2 cellular contexts compared by ENCODE assay signal in the genomic region with DNA sequence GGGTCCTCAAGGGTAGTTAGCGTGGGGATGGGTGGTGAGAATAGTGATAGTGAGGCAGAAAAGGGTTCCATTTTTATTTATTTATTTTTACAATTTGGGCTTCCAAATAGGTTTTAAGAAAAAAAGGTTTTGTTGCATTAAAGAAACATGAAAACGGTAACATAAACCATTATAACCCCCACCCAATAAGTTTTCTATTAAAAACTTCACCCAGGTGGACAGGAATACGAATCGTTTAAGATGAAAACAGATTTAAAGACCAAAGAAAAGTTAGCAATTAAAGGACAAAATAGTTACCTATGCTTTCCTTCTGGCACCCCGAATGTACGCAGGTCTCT.
TF ChIP-seq lines count a peak whose summit lies in the region.

No MANE protein-coding gene starts in this region.

TF ChIP-seq in SK-N-SH, 30 proteins besides CTCF, POLR2A, EP300 and RAD21 (continued from another document):
- no peak for TF ChIP-seq MXI1 (IDR thresholded peaks at IDR 0.05; ENCODE audit: low read depth, low read length)
- TF ChIP-seq GATA2 (CRISPR knock-in tag; IDR thresholded peaks at IDR 0.05): no peak
- TF ChIP-seq RFX5 (IDR thresholded peaks at IDR 0.05; ENCODE audit: low read length): no peak
- no peak for TF ChIP-seq NFIC (IDR thresholded peaks at IDR 0.05; ENCODE audit: borderline replicate concordance)

TF ChIP-seq in SK-N-SH treated with all-trans-retinoic acid at 6 μM for 48 hours, 23 proteins besides CTCF, POLR2A, EP300 and RAD21 (continued from another document):
- TF ChIP-seq, protein P1, sequence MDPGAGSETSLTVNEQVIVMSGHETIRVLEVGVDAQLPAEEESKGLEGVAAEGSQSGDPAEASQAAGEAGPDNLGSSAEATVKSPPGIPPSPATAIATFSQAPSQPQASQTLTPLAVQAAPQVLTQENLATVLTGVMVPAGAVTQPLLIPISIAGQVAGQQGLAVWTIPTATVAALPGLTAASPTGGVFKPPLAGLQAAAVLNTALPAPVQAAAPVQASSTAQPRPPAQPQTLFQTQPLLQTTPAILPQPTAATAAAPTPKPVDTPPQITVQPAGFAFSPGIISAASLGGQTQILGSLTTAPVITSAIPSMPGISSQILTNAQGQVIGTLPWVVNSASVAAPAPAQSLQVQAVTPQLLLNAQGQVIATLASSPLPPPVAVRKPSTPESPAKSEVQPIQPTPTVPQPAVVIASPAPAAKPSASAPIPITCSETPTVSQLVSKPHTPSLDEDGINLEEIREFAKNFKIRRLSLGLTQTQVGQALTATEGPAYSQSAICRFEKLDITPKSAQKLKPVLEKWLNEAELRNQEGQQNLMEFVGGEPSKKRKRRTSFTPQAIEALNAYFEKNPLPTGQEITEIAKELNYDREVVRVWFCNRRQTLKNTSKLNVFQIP (CRISPR knock-in tag; IDR thresholded peaks at IDR 0.05; ENCODE audit: borderline replicate concordance, low read depth): no peak
- no peak for TF ChIP-seq BACH2 (CRISPR knock-in tag; IDR thresholded peaks at IDR 0.05; ENCODE audit: borderline replicate concordance)
- TF ChIP-seq ARNTL (CRISPR knock-in tag; IDR thresholded peaks at IDR 0.05; ENCODE audit: borderline replicate concordance, low read depth): no peak
- TF ChIP-seq ZNF565 (CRISPR knock-in tag; conservative IDR thresholded peaks at IDR 0.05; ENCODE audit: low read depth): no peak
- TF ChIP-seq TOX (CRISPR knock-in tag; IDR thresholded peaks at IDR 0.05; ENCODE audit: borderline replicate concordance): no peak
- TF ChIP-seq ZNF8 (CRISPR knock-in tag; IDR thresholded peaks at IDR 0.05): no peak
- no peak for TF ChIP-seq TCF4 (CRISPR knock-in tag; IDR thresholded peaks at IDR 0.05; ENCODE audit: borderline replicate concordance)
